In the genomic region with DNA sequence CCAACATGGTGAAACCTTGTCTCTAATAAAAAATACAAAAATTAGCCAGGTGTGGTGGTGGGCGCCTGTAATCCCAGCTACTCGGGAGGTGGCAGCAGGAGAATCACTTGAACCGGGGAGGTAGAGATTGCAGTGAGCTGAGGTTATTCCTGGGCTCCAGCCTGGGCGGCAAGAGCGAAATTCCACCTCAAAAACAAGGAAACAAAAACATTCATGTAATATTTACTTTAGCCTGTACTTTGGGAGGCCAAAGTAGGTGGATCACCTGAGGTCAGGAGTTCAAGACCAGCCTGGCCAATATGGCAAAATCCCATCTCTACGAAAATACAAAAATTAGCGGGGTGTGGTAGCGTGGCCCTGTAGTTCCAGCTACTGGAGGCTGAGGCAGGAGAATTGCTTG, we compare ENCODE assay signal across 4 cellular contexts. TPM values are rescaled to one million over a fixed set of nuclear protein-coding genes. Genes with fewer than 3 reads are reported as not detected.
"Had no signal": no experiment of that assay in that cellular context is flagged by ENCODE, and none has a peak within 500 bp of the region (broad histone marks: within the 10 kb centered on the region; RNA-seq: fewer than 3 reads in every experiment).

No MANE protein-coding gene starts in this region.

RNA-seq across cellular contexts. Expression of a gene that starts 35.2 kb away (rescaled TPM):
- total RNA-seq: M059J, PC-3, Peyer's patch, Right ventricle myocardium superior had no signal
